ENCODE assay signal across 8 cellular contexts in genomic region chr11:35619030-35619753, GRCh38. TPM values are rescaled to one million over a fixed set of nuclear protein-coding genes. Genes with fewer than 3 reads are reported as not detected.
A peak's percentile ranks its signal among the peaks of the same experiment; 100 is the strongest.
DNase-seq lines count a peak whose midpoint lies in the region; ATAC-seq and TF ChIP-seq lines count a peak whose summit lies in the region.

No MANE protein-coding gene starts in this region.

- TF ChIP-seq CTCF in AG10803 (conservative IDR thresholded peaks at IDR 0.05; ENCODE audit: low read length) (no peak), kidney epithelial cell (IDR thresholded peaks at IDR 0.05; ENCODE audit: insufficient read depth, low read length, poor library complexity, severe bottlenecking) (no peak)

- peak; percentile 49 for DNase-seq in AG10803 (ENCODE audit: low read depth)
- DNase-seq in OCI-M1 (lab: John Stamatoyannopoulos, UW) = peak; percentile 43
- DNase-seq in central memory CD4-positive, alpha-beta T cell = peak; percentile 3
- no peak for DNase-seq in kidney epithelial cell (ENCODE audit: low read depth)
- peak; percentile 29 to 32 for DNase-seq in stimulated activated CD4-positive, alpha-beta T cell treated with anti-CD3 and anti-CD28 coated beads, Interleukin-4, amount 100 ng/mL, for 4 hours

- H3K27me3 ChIP-seq in kidney epithelial cell (ENCODE audit: control insufficient read depth, insufficient read depth, low read length) = no peaks in the 10 kb centered on the region

- H3K4me3 ChIP-seq in AG10803 (ENCODE audit: low read length) = peak overlapping the region; percentile 68
- H3K4me3 ChIP-seq in kidney epithelial cell (ENCODE audit: low read depth, low read length) = peak overlapping the region; percentile 63

- no peak for TF ChIP-seq POLR2A in GM18505 (IDR thresholded peaks at IDR 0.05; ENCODE audit: borderline replicate concordance, extremely low read depth, insufficient read depth, insufficient read length)

- ATAC-seq in GM18505 (IDR thresholded peaks at IDR 0.05; ENCODE audit: unreplicated experiment) = peak; percentile 37
- ATAC-seq in HG02973 (IDR thresholded peaks at IDR 0.05; ENCODE audit: unreplicated experiment) = peak; percentile 31
- no peak for ATAC-seq in HG02970 (IDR thresholded peaks at IDR 0.05; ENCODE audit: low FRiP score, unreplicated experiment)

- H3K36me3 ChIP-seq in kidney epithelial cell (ENCODE audit: control insufficient read depth, insufficient read depth, low read length) = no peaks in the 10 kb centered on the region

RNA-seq across cellular contexts. Expression of gene FJX1, which starts 0.9 kb away (rescaled TPM):
- total RNA-seq in kidney epithelial cell = 36.1 and 37.2 TPM in 2 replicates

RNA-seq across cellular contexts. Expression of gene TRIM44, which starts 43.4 kb away (rescaled TPM):
- total RNA-seq in kidney epithelial cell = 40.9 and 56.7 TPM in 2 replicates
